In the genomic region with DNA sequence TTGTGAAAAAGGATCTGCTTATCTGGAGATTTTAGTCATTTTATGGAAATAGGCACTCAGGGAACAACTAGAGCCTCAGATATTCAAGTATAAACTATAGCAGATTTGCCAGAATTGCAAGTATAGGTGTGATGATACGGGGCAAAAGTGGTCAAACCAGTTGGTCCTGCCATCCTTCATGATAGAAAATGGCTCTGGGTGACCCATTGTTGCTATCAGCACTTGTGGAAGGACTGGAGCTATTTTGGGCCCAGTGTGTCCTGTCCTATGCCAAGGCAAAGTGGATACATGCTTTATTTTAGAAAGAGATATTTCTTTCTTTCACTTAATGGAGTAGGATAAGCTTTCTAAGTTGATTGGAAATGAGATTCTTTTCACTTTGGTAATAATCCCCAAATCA, we compare ENCODE assay signal across 21 cellular contexts.
DNase-seq lines count a peak whose midpoint lies in the region; ATAC-seq and TF ChIP-seq lines count a peak whose summit lies in the region.
"Had no signal": no experiment of that assay in that cellular context is flagged by ENCODE, and none has a peak within 500 bp of the region (broad histone marks: within the 10 kb centered on the region; RNA-seq: fewer than 3 reads in every experiment).

No MANE protein-coding gene starts in this region.

- no peaks in the 10 kb centered on the region for H3K9me3 Mint-ChIP-seq in stimulated activated effector memory CD8-positive, alpha-beta T cell treated with anti-CD3 and anti-CD28 coated beads, Interleukin-12 subunit alpha, Interleukin-12 subunit beta, amount 100 ng/mL, for 72 hours
- no peaks in the 10 kb centered on the region for H3K9me3 Mint-ChIP-seq in activated CD4-positive, alpha-beta T cell treated with anti-CD3 and anti-CD28 coated beads for 36 hours (ENCODE audit: low read depth)
- H3K9me3 Mint-ChIP-seq: dendritic cell treated with granulocyte-macrophage colony-stimulating factor and Interleukin-4, amounts not matched to agents 40 ng/mL and 50 ng/mL, for 4 days; GM23338; nephron; T-helper 2 cell treated with Interferon-gamma antibody and Interleukin-4, amounts not matched to agents 5 μg/mL and 100 μg/mL, for 36 hours had no signal

- dilution Hi-C loops in mammary epithelial cell (cut with HindIII; ENCODE audit: low sequenced_read_pairs), result no loop called here

- H4K20me1 ChIP-seq in mammary epithelial cell (ENCODE audit: insufficient read depth, low read length) (no peaks in the 10 kb centered on the region), PC-3 (ENCODE audit: low read length) (peaks cover 18% of the 10 kb centered on the region; the same call in 1 of the 2 replicates)

- H3K4me3 ChIP-seq in mammary epithelial cell (replicated peaks in 1 of 3; ENCODE audit: insufficient read depth in 1 of 3, low read depth in 2 of 3, low read length in 3 of 3), result no peak overlapping the region
- H3K4me3 ChIP-seq in breast epithelium, result no peak overlapping the region
- no peak overlapping the region for H3K4me3 ChIP-seq in PC-3 (ENCODE audit: low read length)
- no peak overlapping the region for H3K4me3 ChIP-seq in heart left ventricle
- no peak overlapping the region for H3K4me3 ChIP-seq in foreskin fibroblast (ENCODE audit: low read depth in 1 of 2, low read length in 2 of 2)
- H3K4me3 ChIP-seq: esophagus muscularis mucosa, GM23338, hepatocyte, right lobe of liver had no signal

- H3K36me3 Mint-ChIP-seq in stimulated activated effector memory CD8-positive, alpha-beta T cell treated with anti-CD3 and anti-CD28 coated beads, Interleukin-12 subunit alpha, Interleukin-12 subunit beta, amount 100 ng/mL, for 72 hours, result peaks cover 94% of the 10 kb centered on the region
- H3K36me3 Mint-ChIP-seq in activated CD4-positive, alpha-beta T cell treated with anti-CD3 and anti-CD28 coated beads for 36 hours (ENCODE audit: low read depth), result peaks cover 54% of the 10 kb centered on the region

- peak overlapping the region; percentile 85 for H3K27ac Mint-ChIP-seq in stimulated activated effector memory CD8-positive, alpha-beta T cell treated with anti-CD3 and anti-CD28 coated beads, Interleukin-12 subunit alpha, Interleukin-12 subunit beta, amount 100 ng/mL, for 72 hours
- H3K27ac Mint-ChIP-seq in activated CD4-positive, alpha-beta T cell treated with anti-CD3 and anti-CD28 coated beads for 36 hours, result no peak overlapping the region
- H3K27ac Mint-ChIP-seq: dendritic cell treated with granulocyte-macrophage colony-stimulating factor and Interleukin-4, amounts not matched to agents 40 ng/mL and 50 ng/mL, for 4 days; nephron had no signal

- CTCF ChIA-PET in mammary epithelial cell (lab: Charles Lee; ENCODE audit: low non-redundant PET), result no interaction called here
- CTCF ChIA-PET in PC-3 (lab: Charles Lee), result no interaction called here
- CTCF ChIA-PET in activated CD4-positive, alpha-beta T cell treated with anti-CD3 and anti-CD28 coated beads for 36 hours (lab: Charles Lee), result no interaction called here

- H3K27me3 ChIP-seq in mammary epithelial cell (ENCODE audit: insufficient read depth, low read length) (no peaks in the 10 kb centered on the region), breast epithelium (no peaks in the 10 kb centered on the region), PC-3 (ENCODE audit: low read length) (no peaks in the 10 kb centered on the region), heart left ventricle (no peaks in the 10 kb centered on the region)
- H3K27me3 ChIP-seq: esophagus muscularis mucosa, hepatocyte, right lobe of liver had no signal

- H3K9me2 ChIP-seq in PC-3 (replicated peaks; ENCODE audit: low read length), result no peaks in the 10 kb centered on the region

- no peaks in the 10 kb centered on the region for H3F3A ChIP-seq in PC-3 (ENCODE audit: low read length, unreplicated experiment)

- H3K4me2 ChIP-seq in mammary epithelial cell (ENCODE audit: insufficient read depth, low read depth, low read length), result no peak overlapping the region
- H3K4me2 ChIP-seq in PC-3 (ENCODE audit: low read length), result no peak overlapping the region
- H3K4me2 ChIP-seq: GM23338, hepatocyte had no signal

- intact Hi-C loops in mammary epithelial cell (cut with micrococcal nuclease), result no loop called here
- intact Hi-C loops in breast epithelium (cut with DNase I; ENCODE audit: low total_unique reads), result no loop called here
- intact Hi-C loops in PC-3 (cut with micrococcal nuclease), result no loop called here
- intact Hi-C loops in heart left ventricle (cut with DNase I), result loop anchor here in 4 of 10 donors (5.0 to 10.0 kb wide), 3 partner anchors 37 to 83 kb away; partner anchors contain the start of gene PPP6R3 (in 3 of the 4)
- intact Hi-C loops in activated CD4-positive, alpha-beta T cell treated with anti-CD3 and anti-CD28 coated beads for 36 hours (cut with DNase I, micrococcal nuclease), result loop anchor here in 1 of 2 experiments (5.0 kb wide), 1 partner anchor 83 kb away; the partner anchor contains the start of gene PPP6R3

- peaks cover 19% of the 10 kb centered on the region for H3K36me3 ChIP-seq in mammary epithelial cell (ENCODE audit: insufficient read depth, low read length)
- H3K36me3 ChIP-seq in breast epithelium, result no peaks in the 10 kb centered on the region
- peaks cover 70% of the 10 kb centered on the region for H3K36me3 ChIP-seq in PC-3 (ENCODE audit: low read depth, low read length)
- H3K36me3 ChIP-seq in heart left ventricle, result peaks cover 0 to 73% (median 55%) of the 10 kb centered on the region in 9 donors

- WGBS in mammary epithelial cell (ENCODE audit: low coverage, missing lambda C conversion rate), result 0% methylated on average over 1 of the region's 1 CpG
- 49 to 75% (median 61%) methylated on average over 1 of the region's 1 CpG for WGBS in heart left ventricle, 4 donors

- BruUV-seq in mammary epithelial cell (replicated peaks; lab: Mats Ljungman, UMichigan) (no TSS peak), PC-3 (replicated peaks; lab: Mats Ljungman, UMichigan) (no TSS peak)

- peaks cover 16% of the 10 kb centered on the region for H3K4me1 ChIP-seq in mammary epithelial cell (ENCODE audit: insufficient read depth, low read length)
- H3K4me1 ChIP-seq in breast epithelium, result no peaks in the 10 kb centered on the region
- peaks cover 33% of the 10 kb centered on the region for H3K4me1 ChIP-seq in PC-3 (ENCODE audit: insufficient read depth, low read length)
- peaks cover 8 to 89% (median 58%) of the 10 kb centered on the region in 12 donors for H3K4me1 ChIP-seq in heart left ventricle
- H3K4me1 ChIP-seq: right lobe of liver had no signal

- H3K79me2 ChIP-seq in mammary epithelial cell (ENCODE audit: insufficient read depth, low read length) (peaks cover 82% of the 10 kb centered on the region), PC-3 (ENCODE audit: low read length) (peaks cover 81% of the 10 kb centered on the region)

- no peak for TF ChIP-seq POLR2A in breast epithelium (IDR thresholded peaks at IDR 0.05)
- TF ChIP-seq POLR2A in heart left ventricle (IDR thresholded peaks at IDR 0.05), result no peak

- DNase-seq in mammary epithelial cell, result peak; percentile 13
- DNase-seq in breast epithelium (ENCODE audit: low spot score in 2 of 2), result no peak
- DNase-seq in PC-3, result peak; percentile 60
- DNase-seq in heart left ventricle, result peak in 1 of 5 donors; percentile 35
- no peak for DNase-seq in stimulated activated effector memory CD8-positive, alpha-beta T cell treated with anti-CD3 and anti-CD28 coated beads, Interleukin-12 subunit alpha, Interleukin-12 subunit beta, amount 100 ng/mL, for 72 hours (ENCODE audit: low spot score in 2 of 2)
- no peak for DNase-seq in foreskin fibroblast
- no peak for DNase-seq in GM13977 (ENCODE audit: low spot score)
- DNase-seq in activated CD4-positive, alpha-beta T cell treated with anti-CD3 and anti-CD28 coated beads for 36 hours, result no peak
- DNase-seq: activated CD4-positive, alpha-beta T cell treated with anti-CD3 and anti-CD28 coated beads for 4 hours; activated T-cell treated with anti-CD3 and anti-CD28 coated beads, Interleukin-2, amount 50 U/mL, for 48 hours; anterior cingulate cortex; NCI-H2081 treated with DMSO at 0.1 percent for 48 hours; NK-92 treated with Interleukin-12 subunit alpha and Interleukin-12 subunit beta, amount 100 ng/mL, for 24 hours; SHP77 treated with DMSO at 0.1 percent for 48 hours had no signal

- no peak overlapping the region for H3K9ac ChIP-seq in mammary epithelial cell (ENCODE audit: insufficient read depth, low read length)
- H3K9ac ChIP-seq in PC-3 (ENCODE audit: low read length), result no peak overlapping the region

- no peak for TF ChIP-seq CTCF in mammary epithelial cell (conservative IDR thresholded peaks at IDR 0.05 in 1 of 2, IDR thresholded peaks at IDR 0.05 in 1 of 2; ENCODE audit: extremely low read depth in 1 of 2, insufficient read depth in 1 of 2, low read depth in 1 of 2, low read length in 2 of 2)
- no peak for TF ChIP-seq CTCF in breast epithelium (IDR thresholded peaks at IDR 0.05)
- TF ChIP-seq CTCF in PC-3 (conservative IDR thresholded peaks at IDR 0.05; ENCODE audit: low read depth, low read length), result no peak
- no peak for TF ChIP-seq CTCF in heart left ventricle (IDR thresholded peaks at IDR 0.05)
- no peak for TF ChIP-seq CTCF in foreskin fibroblast (IDR thresholded peaks at IDR 0.05; ENCODE audit: low read depth, low read length)
- TF ChIP-seq CTCF in GM13977 (IDR thresholded peaks at IDR 0.05; ENCODE audit: extremely low read depth, insufficient read depth, missing control alignments), result no peak

- H2AFZ ChIP-seq in mammary epithelial cell (ENCODE audit: low read depth, low read length) (no peak overlapping the region), PC-3 (ENCODE audit: low read length) (no peak overlapping the region)
- H2AFZ ChIP-seq: GM23338, hepatocyte had no signal

- peaks cover 69% of the 10 kb centered on the region for H3K4me1 Mint-ChIP-seq in stimulated activated effector memory CD8-positive, alpha-beta T cell treated with anti-CD3 and anti-CD28 coated beads, Interleukin-12 subunit alpha, Interleukin-12 subunit beta, amount 100 ng/mL, for 72 hours
- peaks cover 76% of the 10 kb centered on the region for H3K4me1 Mint-ChIP-seq in activated CD4-positive, alpha-beta T cell treated with anti-CD3 and anti-CD28 coated beads for 36 hours

- no peaks in the 10 kb centered on the region for H3K27me3 Mint-ChIP-seq in activated CD4-positive, alpha-beta T cell treated with anti-CD3 and anti-CD28 coated beads for 36 hours
- H3K27me3 Mint-ChIP-seq: dendritic cell treated with granulocyte-macrophage colony-stimulating factor and Interleukin-4, amounts not matched to agents 40 ng/mL and 50 ng/mL, for 4 days had no signal

- POLR2A ChIA-PET in PC-3 (lab: Charles Lee; ENCODE audit: unreplicated experiment), result no interaction called here
- POLR2A ChIA-PET in activated CD4-positive, alpha-beta T cell treated with anti-CD3 and anti-CD28 coated beads for 36 hours (lab: Charles Lee), result no interaction called here

- H3K9me3 ChIP-seq in mammary epithelial cell (replicated peaks; ENCODE audit: insufficient read depth, low read length), result no peaks in the 10 kb centered on the region
- no peaks in the 10 kb centered on the region for H3K9me3 ChIP-seq in breast epithelium
- H3K9me3 ChIP-seq in PC-3 (ENCODE audit: low read length), result no peaks in the 10 kb centered on the region
- H3K9me3 ChIP-seq in heart left ventricle, result no peaks in the 10 kb centered on the region
- H3K9me3 ChIP-seq: esophagus muscularis mucosa, right lobe of liver had no signal

- in situ Hi-C loops in mammary epithelial cell (cut with MboI; ENCODE audit: low sequenced_read_pairs in 2 of 2) (no loop called here), GM13977 (cut with MboI; ENCODE audit: low pct_unique_long_range_greater_than_20kb, low sequenced_read_pairs, unreplicated experiment) (no loop called here)

- H3K27ac ChIP-seq in mammary epithelial cell (ENCODE audit: insufficient read depth, low read depth, low read length) (no peak overlapping the region), breast epithelium (no peak overlapping the region), PC-3 (ENCODE audit: low read length) (no peak overlapping the region), heart left ventricle (peak overlapping the region in 9 of 12 donors; percentile 16 to 70 (median 52))
- H3K27ac ChIP-seq: esophagus muscularis mucosa, hepatocyte, right lobe of liver had no signal

- ATAC-seq in PC-3 (no peak; the same call in 1 of the 2 replicates), heart left ventricle (peak; percentile 58 to 68 (median 64))
- no peak for ATAC-seq in stimulated activated effector memory CD8-positive, alpha-beta T cell treated with anti-CD3 and anti-CD28 coated beads, Interleukin-12 subunit alpha, Interleukin-12 subunit beta, amount 100 ng/mL, for 72 hours
- no peak for ATAC-seq in activated CD4-positive, alpha-beta T cell treated with anti-CD3 and anti-CD28 coated beads for 36 hours
- ATAC-seq: GM23338 had no signal

- H3K4me3 Mint-ChIP-seq in stimulated activated effector memory CD8-positive, alpha-beta T cell treated with anti-CD3 and anti-CD28 coated beads, Interleukin-12 subunit alpha, Interleukin-12 subunit beta, amount 100 ng/mL, for 72 hours, result no peak overlapping the region
- no peak overlapping the region for H3K4me3 Mint-ChIP-seq in activated CD4-positive, alpha-beta T cell treated with anti-CD3 and anti-CD28 coated beads for 36 hours
- H3K4me3 Mint-ChIP-seq: dendritic cell treated with granulocyte-macrophage colony-stimulating factor and Interleukin-4, amounts not matched to agents 40 ng/mL and 50 ng/mL, for 4 days; GM23338; nephron; T-helper 2 cell treated with Interferon-gamma antibody and Interleukin-4, amounts not matched to agents 5 μg/mL and 100 μg/mL, for 36 hours had no signal

Comparison
In these comparisons a context has a peak if more than half of its experiments do, and no peak if none do; other contexts are left out.
1. DNase-seq: peak in mammary epithelial cell (single experiment) and PC-3 (single experiment); none in breast epithelium (0 of 2), stimulated activated effector memory CD8-positive, alpha-beta T cell treated with anti-CD3 and anti-CD28 coated beads, Interleukin-12 subunit alpha, Interleukin-12 subunit beta, amount 100 ng/mL, for 72 hours (0 of 2), foreskin fibroblast (0 of 2), GM13977 (single experiment) and activated CD4-positive, alpha-beta T cell treated with anti-CD3 and anti-CD28 coated beads for 36 hours (single experiment).
2. H3K27ac ChIP-seq: peak in heart left ventricle (9 of 12); none in mammary epithelial cell (single experiment), breast epithelium (0 of 2) and PC-3 (single experiment).
3. ATAC-seq: peak in heart left ventricle (4 of 4); none in PC-3 (single experiment), stimulated activated effector memory CD8-positive, alpha-beta T cell treated with anti-CD3 and anti-CD28 coated beads, Interleukin-12 subunit alpha, Interleukin-12 subunit beta, amount 100 ng/mL, for 72 hours (single experiment) and activated CD4-positive, alpha-beta T cell treated with anti-CD3 and anti-CD28 coated beads for 36 hours (single experiment).